9 cellular contexts compared by ENCODE assay signal in the genomic region with DNA sequence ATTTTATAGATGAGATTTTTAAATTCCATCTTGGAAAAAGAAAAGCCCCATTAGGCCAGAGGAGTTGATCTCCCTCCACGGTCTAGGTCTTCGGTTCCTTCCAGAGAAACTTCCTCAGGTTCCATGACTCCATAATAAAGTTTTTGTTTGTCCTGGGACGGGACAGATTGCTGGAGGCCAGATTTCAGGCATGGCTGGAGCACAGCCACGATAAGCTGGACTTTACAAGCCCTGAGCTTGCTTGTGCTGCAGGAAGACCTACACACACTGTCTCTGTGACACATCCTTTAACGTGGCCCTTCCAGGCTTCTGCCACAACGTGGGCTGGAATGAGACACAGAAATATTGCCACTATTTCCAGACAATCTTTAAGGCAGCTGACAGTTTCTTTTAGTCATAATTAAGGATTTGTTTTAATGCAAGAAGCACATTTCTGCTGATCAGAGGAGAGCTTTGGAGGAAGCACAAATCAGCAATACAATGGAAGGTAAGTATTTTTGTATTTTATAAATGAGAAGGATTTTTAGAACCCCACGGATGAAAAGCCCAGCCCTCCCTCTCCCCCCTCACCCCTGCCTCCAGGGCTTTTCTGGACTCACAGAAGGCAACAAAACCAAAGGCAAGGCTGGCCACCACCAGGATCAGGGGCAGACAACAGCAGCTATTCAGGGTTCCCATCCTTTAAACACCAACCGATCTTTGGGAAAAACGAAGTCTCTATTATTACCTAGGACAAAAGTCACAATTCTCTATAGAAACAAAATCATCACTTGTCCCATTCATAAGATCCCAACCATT. TPM values are rescaled to one million over a fixed set of nuclear protein-coding genes. Genes with fewer than 3 reads are reported as not detected.
A peak's percentile ranks its signal among the peaks of the same experiment; 100 is the strongest.
DNase-seq lines count a peak whose midpoint lies in the region; ATAC-seq, FAIRE-seq and TF ChIP-seq lines count a peak whose summit lies in the region.
"Had no signal": no experiment of that assay in that cellular context is flagged by ENCODE, and none has a peak within 500 bp of the region (broad histone marks: within the 10 kb centered on the region; RNA-seq: fewer than 3 reads in every experiment).

No MANE protein-coding gene starts in this region.

- intact Hi-C loops in endothelial cell of umbilical vein (cut with micrococcal nuclease): loop anchor here (1.0 kb wide), 1 partner anchor 162 kb away; no protein-coding TSS in a partner anchor
- intact Hi-C loops in activated CD8-positive, alpha-beta T cell treated with anti-CD3 and anti-CD28 coated beads for 36 hours (cut with micrococcal nuclease): no loop called here

- no peaks in the 10 kb centered on the region for H3K9me3 Mint-ChIP-seq in type B pancreatic cell
- no peaks in the 10 kb centered on the region for H3K9me3 Mint-ChIP-seq in activated CD8-positive, alpha-beta T cell treated with anti-CD3 and anti-CD28 coated beads for 36 hours

- TF ChIP-seq CTCF in endothelial cell of umbilical vein (IDR thresholded peaks at IDR 0.05; ENCODE audit: extremely low read depth in 1 of 2, insufficient read depth in 1 of 2, low read depth in 1 of 2, low read length in 2 of 2) (no peak), type B pancreatic cell (conservative IDR thresholded peaks at IDR 0.05) (no peak)
- TF ChIP-seq CTCF in activated CD8-positive, alpha-beta T cell treated with anti-CD3 and anti-CD28 coated beads for 36 hours (IDR thresholded peaks at IDR 0.05): no peak

- no peak for FAIRE-seq in endothelial cell of umbilical vein (lab: Jason Lieb, UNC)
- FAIRE-seq: GM18507 had no signal

- H3K4me1 ChIP-seq in endothelial cell of umbilical vein (ENCODE audit: control insufficient read depth, extremely low read depth, insufficient read depth, low read length): peaks cover 81% of the 10 kb centered on the region
- peaks cover 76% of the 10 kb centered on the region for H3K4me1 ChIP-seq in mesodermal cell (ENCODE audit: control insufficient read depth, insufficient read depth, low read length, poor library complexity, severe bottlenecking)

- CTCF ChIA-PET in endothelial cell of umbilical vein (lab: Charles Lee): interaction anchor here (0.8 to 2.2 kb wide), 4 partner anchors 36 to 106 kb away, joined by 4 to 15 read pairs (median 4); no protein-coding TSS in a partner anchor
- CTCF ChIA-PET in activated CD8-positive, alpha-beta T cell treated with anti-CD3 and anti-CD28 coated beads for 36 hours (lab: Charles Lee): no interaction called here

- H3K27me3 ChIP-seq in endothelial cell of umbilical vein (ENCODE audit: control insufficient read depth in 2 of 2, insufficient read depth in 2 of 2, low read length in 2 of 2): no peaks in the 10 kb centered on the region

- no peaks in the 10 kb centered on the region for H3K9me1 ChIP-seq in endothelial cell of umbilical vein (replicated peaks; ENCODE audit: control insufficient read depth, extremely low read depth, insufficient read depth, low read length)

- no peak overlapping the region for H3K9ac ChIP-seq in endothelial cell of umbilical vein (replicated peaks; ENCODE audit: extremely low read depth, insufficient read depth, low read length)

- H3K4me3 ChIP-seq in endothelial cell of umbilical vein (replicated peaks in 1 of 3; ENCODE audit: insufficient read depth in 1 of 3, low read depth in 1 of 3, low read length in 3 of 3) (no peak overlapping the region), mesodermal cell (ENCODE audit: extremely low read depth, insufficient read depth, low read length, poor library complexity, severe bottlenecking) (no peak overlapping the region)

- H3K36me3 ChIP-seq in endothelial cell of umbilical vein (ENCODE audit: control insufficient read depth in 2 of 2, extremely low read depth in 1 of 2, insufficient read depth in 2 of 2, low read length in 2 of 2) (peaks cover 0 to 11% of the 10 kb centered on the region in 2 experiments), mesodermal cell (ENCODE audit: control insufficient read depth, insufficient read depth, low read length) (peaks cover 41% of the 10 kb centered on the region)

- peak overlapping the region; percentile 90 for H3K4me3 Mint-ChIP-seq in type B pancreatic cell
- H3K4me3 Mint-ChIP-seq in activated CD8-positive, alpha-beta T cell treated with anti-CD3 and anti-CD28 coated beads for 36 hours: no peak overlapping the region

- ATAC-seq in GM18907 (IDR thresholded peaks at IDR 0.05; ENCODE audit: unreplicated experiment): no peak
- no peak for ATAC-seq in activated CD8-positive, alpha-beta T cell treated with anti-CD3 and anti-CD28 coated beads for 36 hours

- DNase-seq in DMS53 (lab: John Stamatoyannopoulos, UW) (peak; percentile 40), DMS53 treated with DMSO at 0.1 percent for 48 hours (lab: John Stamatoyannopoulos, UW; ENCODE audit: unreplicated experiment) (no peak), endothelial cell of umbilical vein (ENCODE audit: low read depth, low spot score) (peak; percentile 42), type B pancreatic cell (ENCODE audit: extremely low spot score, unreplicated experiment) (no peak), AML-193 (lab: John Stamatoyannopoulos, UW) (no peak)
- DNase-seq in activated CD8-positive, alpha-beta T cell treated with anti-CD3 and anti-CD28 coated beads for 36 hours: no peak

- H2AFZ ChIP-seq in endothelial cell of umbilical vein (ENCODE audit: low read depth, low read length): no peak overlapping the region

- peaks cover 100% of the 10 kb centered on the region for H3K79me2 ChIP-seq in endothelial cell of umbilical vein (ENCODE audit: control insufficient read depth, insufficient read depth, low read length)

- POLR2A ChIA-PET in endothelial cell of umbilical vein (lab: Charles Lee): interaction anchor here (0.6 kb wide), 1 partner anchor 84 kb away, joined by 4 read pairs; no protein-coding TSS in a partner anchor
- POLR2A ChIA-PET in activated CD8-positive, alpha-beta T cell treated with anti-CD3 and anti-CD28 coated beads for 36 hours (lab: Charles Lee): no interaction called here

- H3K36me3 Mint-ChIP-seq in type B pancreatic cell: peaks cover 16% of the 10 kb centered on the region
- no peaks in the 10 kb centered on the region for H3K36me3 Mint-ChIP-seq in activated CD8-positive, alpha-beta T cell treated with anti-CD3 and anti-CD28 coated beads for 36 hours (ENCODE audit: low read depth)

- 43 to 52% methylated on average over 6 to 7 of the region's 9 CpGs for WGBS in mesodermal cell (ENCODE audit: insufficient coverage in 2 of 2), 2 experiments

- peaks cover 77% of the 10 kb centered on the region for H3K4me1 Mint-ChIP-seq in type B pancreatic cell (ENCODE audit: unreplicated experiment)
- H3K4me1 Mint-ChIP-seq in activated CD8-positive, alpha-beta T cell treated with anti-CD3 and anti-CD28 coated beads for 36 hours (ENCODE audit: low read depth): peaks cover 4% of the 10 kb centered on the region

- H3K27ac Mint-ChIP-seq in type B pancreatic cell: peak overlapping the region; percentile 91
- H3K27ac Mint-ChIP-seq in activated CD8-positive, alpha-beta T cell treated with anti-CD3 and anti-CD28 coated beads for 36 hours: no peak overlapping the region

- dilution Hi-C loops in endothelial cell of umbilical vein (cut with MboI; ENCODE audit: extremely low pct_ligation_motif_present, low sequenced_read_pairs): no loop called here

- H3K9me3 ChIP-seq in endothelial cell of umbilical vein (replicated peaks; ENCODE audit: control insufficient read depth, insufficient read depth, low read length): no peaks in the 10 kb centered on the region
- no peaks in the 10 kb centered on the region for H3K9me3 ChIP-seq in mesodermal cell (ENCODE audit: control insufficient read depth, low read length)

- no TSS peak for BruUV-seq in endothelial cell of umbilical vein (replicated peaks; lab: Mats Ljungman, UMichigan)

- no peak for TF ChIP-seq POLR2A in endothelial cell of umbilical vein (IDR thresholded peaks at IDR 0.05; ENCODE audit: low read depth, low read length)

- H3K27ac ChIP-seq in endothelial cell of umbilical vein (ENCODE audit: insufficient read depth, low read depth, low read length): no peak overlapping the region
- peak overlapping the region; percentile 73 for H3K27ac ChIP-seq in mesodermal cell (ENCODE audit: low read depth, low read length, severe bottlenecking)

- no peaks in the 10 kb centered on the region for H3K27me3 Mint-ChIP-seq in type B pancreatic cell
- peaks cover 64% of the 10 kb centered on the region for H3K27me3 Mint-ChIP-seq in activated CD8-positive, alpha-beta T cell treated with anti-CD3 and anti-CD28 coated beads for 36 hours

- H3K4me2 ChIP-seq in endothelial cell of umbilical vein (ENCODE audit: insufficient read depth, low read length): peak overlapping the region; percentile 70

- no peaks in the 10 kb centered on the region for H4K20me1 ChIP-seq in endothelial cell of umbilical vein (replicated peaks; ENCODE audit: control insufficient read depth, extremely low read depth, insufficient read depth, low read length)

TF ChIP-seq in endothelial cell of umbilical vein, 7 proteins besides CTCF, POLR2A, EP300 and RAD21:
- TF ChIP-seq JUN (IDR thresholded peaks at IDR 0.05; ENCODE audit: borderline replicate concordance, insufficient read depth, insufficient read length, low read depth) (no peak), MYC (IDR thresholded peaks at IDR 0.05; ENCODE audit: low read depth, low read length) (no peak), GATA2 (IDR thresholded peaks at IDR 0.05; ENCODE audit: insufficient read depth, insufficient read length, low read depth, low read length) (no peak), FOS (IDR thresholded peaks at IDR 0.05; ENCODE audit: borderline replicate concordance, insufficient read depth, low read length) (no peak), POLR2AphosphoS5 (IDR thresholded peaks at IDR 0.05; ENCODE audit: insufficient read depth, low read depth, low read length) (no peak), EZH2 (IDR thresholded peaks at IDR 0.05; ENCODE audit: borderline replicate concordance, low read depth, low read length, severe bottlenecking) (no peak)
- TF ChIP-seq, protein P1, sequence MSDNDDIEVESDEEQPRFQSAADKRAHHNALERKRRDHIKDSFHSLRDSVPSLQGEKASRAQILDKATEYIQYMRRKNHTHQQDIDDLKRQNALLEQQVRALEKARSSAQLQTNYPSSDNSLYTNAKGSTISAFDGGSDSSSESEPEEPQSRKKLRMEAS (IDR thresholded peaks at IDR 0.05; ENCODE audit: insufficient read depth, insufficient read length): no peak

RNA-seq across cellular contexts. Expression of a gene that starts 6.5 kb away (rescaled TPM):
- total RNA-seq in endothelial cell of umbilical vein: 123 and 128 TPM in 2 replicates
- polyA plus RNA-seq in endothelial cell of umbilical vein: 118 and 122 TPM in 2 replicates
- 92.5 and 105 TPM in 2 replicates for polyA plus RNA-seq in endothelial cell of umbilical vein (2011; cell fraction: cytosol; rRNA removed)
- 261 and 283 TPM in 2 replicates for polyA plus RNA-seq in endothelial cell of umbilical vein (2011; cell fraction: nucleus; rRNA removed)
- 84.0 and 96.4 TPM in 2 replicates for polyA plus RNA-seq in endothelial cell of umbilical vein (2012)
- 170 and 218 TPM in 2 replicates for polyA minus RNA-seq in endothelial cell of umbilical vein
- 70.6 TPM for polyA minus RNA-seq in endothelial cell of umbilical vein (2011; cell fraction: cytosol; rRNA and poly(A)+ RNA removed)
- polyA minus RNA-seq in endothelial cell of umbilical vein (2011; cell fraction: nucleus; rRNA and poly(A)+ RNA removed): 91.2 and 123 TPM in 2 replicates
- 121 TPM for polyA plus RNA-seq in mesodermal cell (2013, experiment 1 of 2)
- 108 TPM for polyA plus RNA-seq in mesodermal cell (2013, experiment 2 of 2)
- 101 and 113 TPM in 2 replicates for total RNA-seq in type B pancreatic cell (ENCODE audit: low replicate concordance)
- under 1 TPM; 0.60 to 0.88 TPM for total RNA-seq in activated CD8-positive, alpha-beta T cell treated with anti-CD3 and anti-CD28 coated beads for 36 hours

Comparison
In these comparisons a context has a peak if more than half of its experiments do, and no peak if none do; other contexts are left out.
1. DNase-seq: peak in DMS53 (single experiment) and endothelial cell of umbilical vein (single experiment); none in DMS53 treated with DMSO at 0.1 percent for 48 hours (single experiment), type B pancreatic cell (single experiment), AML-193 (0 of 2) and activated CD8-positive, alpha-beta T cell treated with anti-CD3 and anti-CD28 coated beads for 36 hours (single experiment).
2. RNA of a gene that starts 6.5 kb away (total RNA-seq): 123 to 128 TPM in endothelial cell of umbilical vein and 101 to 113 TPM in type B pancreatic cell; 0.60 to 0.88 TPM in activated CD8-positive, alpha-beta T cell treated with anti-CD3 and anti-CD28 coated beads for 36 hours; every median in the first group is over 10 times any median in the second.